In genomic region chr1:63563745-63564144, GRCh38 we compare ENCODE assay signal across 25 cellular contexts.
"Had no signal": no experiment of that assay in that cellular context is flagged by ENCODE, and none has a peak within 500 bp of the region (broad histone marks: within the 10 kb centered on the region; RNA-seq: fewer than 3 reads in every experiment).

No MANE protein-coding gene starts in this region.

- H3K4me3 Mint-ChIP-seq: IgD-negative memory B cell had no signal

- H3K9me3 ChIP-seq: SJCRH30 had no signal

- H3K4me2 ChIP-seq: KMS-11 had no signal

- H3K27me3 ChIP-seq: SJCRH30 had no signal

- H3K36me3 ChIP-seq: SJCRH30 had no signal

- FAIRE-seq: HTR-8/SVneo, K562 had no signal

- DNase-seq: Kasumi-1, MM.1S, NCI-H1092 treated with DMSO at 0.1 percent for 48 hours, NCI-H1436, NCI-H187, NCI-H2029, NCI-H2081 treated with DMSO at 0.1 percent for 48 hours, NCI-H2171, NCI-H226, NCI-H446, NCI-H510A, NCI-H524 treated with DMSO at 0.1 percent for 48 hours, NCI-H69, NCI-H774, PC-3, SHP77 treated with DMSO at 0.1 percent for 48 hours, SJCRH30 had no signal

- H3K27me3 Mint-ChIP-seq: IgD-negative memory B cell had no signal

- H3K27ac ChIP-seq: HL-60, KMS-11, SJCRH30 had no signal

- H3K4me3 ChIP-seq: K562, SJCRH30 had no signal

- H3K4me1 ChIP-seq: SJCRH30 had no signal

- ATAC-seq: K562, Panc1, PC-3, Right ventricle myocardium inferior, SK-N-SH treated with all-trans-retinoic acid at 6 μM for 48 hours had no signal

- H3K27ac Mint-ChIP-seq: IgD-negative memory B cell had no signal

- H3K9ac ChIP-seq: KMS-11 had no signal
